26 cellular contexts compared by ENCODE assay signal in the genomic region with DNA sequence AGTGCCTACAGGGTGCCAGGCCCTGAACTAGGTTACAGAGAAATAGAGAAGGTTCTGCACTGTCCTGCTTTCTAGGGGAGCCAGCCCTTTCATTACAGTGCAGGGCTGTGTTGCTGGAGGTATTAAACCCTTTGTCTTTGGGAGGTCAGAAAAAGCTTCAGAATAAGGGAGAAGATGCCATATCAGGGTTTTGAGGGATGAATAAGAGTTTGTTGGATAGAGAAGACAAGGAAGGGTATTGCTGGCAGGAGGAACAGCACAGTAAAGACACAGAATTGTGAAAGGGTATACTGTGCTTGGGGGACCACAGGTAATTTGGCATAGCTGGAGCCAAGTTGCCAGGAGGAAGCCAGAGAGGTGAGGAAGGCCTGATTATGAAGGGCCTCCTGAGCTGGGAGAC. TPM values are rescaled to one million over a fixed set of nuclear protein-coding genes. Genes with fewer than 3 reads are reported as not detected.
DNase-seq lines count a peak whose midpoint lies in the region; ATAC-seq, FAIRE-seq and TF ChIP-seq lines count a peak whose summit lies in the region.
"Had no signal": no experiment of that assay in that cellular context is flagged by ENCODE, and none has a peak within 500 bp of the region (broad histone marks: within the 10 kb centered on the region; RNA-seq: fewer than 3 reads in every experiment).

No MANE protein-coding gene starts in this region.

- no peaks in the 10 kb centered on the region for H4K20me1 ChIP-seq in SK-N-SH (ENCODE audit: insufficient read depth)
- H4K20me1 ChIP-seq: BLaER1 treated with 17β-estradiol and CSF1 and Interleukin-3, amounts not matched to agents 10 nM and 100 nM had no signal

- peaks cover 6% of the 10 kb centered on the region for H3F3A ChIP-seq in SK-N-SH (replicated peaks; ENCODE audit: insufficient read depth)

- FAIRE-seq in bronchial epithelial cell (lab: Jason Lieb, UNC), result peak; percentile 28
- FAIRE-seq: A549, GM12878, GM12892, GM18507 had no signal

- no peak for ATAC-seq in SK-N-SH treated with all-trans-retinoic acid at 6 μM for 48 hours
- ATAC-seq: A549; CD8-positive, alpha-beta T cell; GM12878 had no signal

- no peaks in the 10 kb centered on the region for H3K9me2 ChIP-seq in SK-N-SH

- no peak for TF ChIP-seq EP300 in SK-N-SH (IDR thresholded peaks at IDR 0.05; ENCODE audit: borderline replicate concordance in 1 of 2, low read depth in 1 of 2, low read length in 1 of 2)

- CTCF ChIA-PET in SK-N-SH (lab: Yijun Ruan, JAX), result interaction anchor here (0.9 to 1.8 kb wide), 4 partner anchors 22 to 363 kb away, joined by 3 to 9 read pairs (median 4); no protein-coding TSS in a partner anchor

- POLR2A ChIA-PET in SK-N-SH (lab: Yijun Ruan, JAX), result no interaction called here

- no peak for TF ChIP-seq RAD21 in SK-N-SH (IDR thresholded peaks at IDR 0.05; ENCODE audit: low read length)

- H3K4me2 ChIP-seq in SK-N-SH, result no peak overlapping the region
- H3K4me2 ChIP-seq: A549; BLaER1 treated with 17β-estradiol and CSF1 and Interleukin-3, amounts not matched to agents 10 nM and 100 nM had no signal

- no peaks in the 10 kb centered on the region for H3K9me3 ChIP-seq in SK-N-SH
- H3K9me3 ChIP-seq: A549; BLaER1 treated with 17β-estradiol and CSF1 and Interleukin-3, amounts not matched to agents 10 nM and 100 nM had no signal

- H3K9ac ChIP-seq in SK-N-SH, result no peak overlapping the region
- H3K9ac ChIP-seq: BLaER1 treated with 17β-estradiol and CSF1 and Interleukin-3, amounts not matched to agents 10 nM and 100 nM had no signal

- no peaks in the 10 kb centered on the region; a peak in 1 of 4 replicates for H3K4me1 ChIP-seq in SK-N-SH (ENCODE audit: control insufficient read depth in 1 of 2, insufficient read depth in 2 of 2, low read depth in 1 of 2, low read length in 1 of 2)

- H3K27me3 ChIP-seq in SK-N-SH (ENCODE audit: insufficient read depth), result no peaks in the 10 kb centered on the region
- H3K27me3 ChIP-seq in bronchial epithelial cell (ENCODE audit: control insufficient read depth, insufficient read depth, low read length), result peaks cover 2% of the 10 kb centered on the region
- H3K27me3 ChIP-seq: BLaER1 treated with 17β-estradiol and CSF1 and Interleukin-3, amounts not matched to agents 10 nM and 100 nM had no signal

- TF ChIP-seq CTCF in SK-N-SH (IDR thresholded peaks at IDR 0.05) (no peak), bronchial epithelial cell (IDR thresholded peaks at IDR 0.05; ENCODE audit: insufficient read depth, low read length, severe bottlenecking) (no peak)

- H3K4me3 ChIP-seq in SK-N-SH (ENCODE audit: low read depth in 2 of 2, low read length in 1 of 2) (no peak overlapping the region), bronchial epithelial cell (ENCODE audit: low read depth, low read length) (no peak overlapping the region)
- H3K4me3 ChIP-seq: A549; BLaER1 treated with 17β-estradiol and CSF1 and Interleukin-3, amounts not matched to agents 10 nM and 100 nM; GM12878 had no signal

- H2AFZ ChIP-seq in SK-N-SH (ENCODE audit: low read depth), result no peak overlapping the region

- no peaks in the 10 kb centered on the region for H3K36me3 ChIP-seq in SK-N-SH (replicated peaks in 1 of 2; ENCODE audit: control insufficient read depth in 1 of 2, insufficient read depth in 2 of 2, low read length in 1 of 2)
- no peaks in the 10 kb centered on the region for H3K36me3 ChIP-seq in bronchial epithelial cell (ENCODE audit: control insufficient read depth, insufficient read depth, low read length)
- H3K36me3 ChIP-seq: BLaER1 treated with 17β-estradiol and CSF1 and Interleukin-3, amounts not matched to agents 10 nM and 100 nM had no signal

- DNase-seq in SK-N-SH (no peak), bronchial epithelial cell (ENCODE audit: low read depth) (no peak), NCI-H526 (lab: John Stamatoyannopoulos, UW) (no peak), SIG-M5 treated with dmso at 0.1 percent for 504 hours (lab: John Stamatoyannopoulos, UW; ENCODE audit: unreplicated experiment) (no peak)
- DNase-seq: AML-193; CD4-positive, alpha-beta T cell; CD8-positive, alpha-beta T cell; COR-L47; DMS 273 treated with DMSO at 0.1 percent for 48 hours; DMS153; DMS53; DMS79; DND-41; EL; GDM1 had no signal

- H3K27ac ChIP-seq in SK-N-SH (ENCODE audit: low read depth in 2 of 2, low read length in 1 of 2), result no peak overlapping the region
- H3K27ac ChIP-seq: 22Rv1; A549; BLaER1 treated with 17β-estradiol and CSF1 and Interleukin-3, amounts not matched to agents 10 nM and 100 nM; C4-2B had no signal

- H3K79me2 ChIP-seq in SK-N-SH (ENCODE audit: insufficient read depth), result no peaks in the 10 kb centered on the region

TF ChIP-seq in SK-N-SH treated with all-trans-retinoic acid at 6 μM for 48 hours, 23 proteins besides CTCF, POLR2A, EP300 and RAD21:
- TF ChIP-seq ZFP30 (CRISPR knock-in tag; IDR thresholded peaks at IDR 0.05), result no peak
- peak; percentile 84 for TF ChIP-seq ZFP3 (CRISPR knock-in tag; IDR thresholded peaks at IDR 0.05)
- TF ChIP-seq BACH2 (CRISPR knock-in tag; IDR thresholded peaks at IDR 0.05; ENCODE audit: borderline replicate concordance), result no peak
TF ChIP-seq in SK-N-SH treated with all-trans-retinoic acid at 6 μM for 48 hours: peak in this region for 1.

TF ChIP-seq in SK-N-SH, 30 proteins besides CTCF, POLR2A, EP300 and RAD21:
- TF ChIP-seq RCOR1 (IDR thresholded peaks at IDR 0.05; ENCODE audit: low read length) (no peak), USF1 (IDR thresholded peaks at IDR 0.05; ENCODE audit: borderline replicate concordance, low read depth) (no peak), MEF2A (IDR thresholded peaks at IDR 0.05; ENCODE audit: borderline replicate concordance, low read depth) (no peak), GATA2 (CRISPR knock-in tag; IDR thresholded peaks at IDR 0.05) (no peak), CHD2 (IDR thresholded peaks at IDR 0.05; ENCODE audit: low read length, partially characterized antibody) (no peak), NFIC (IDR thresholded peaks at IDR 0.05; ENCODE audit: borderline replicate concordance) (no peak), EZH2phosphoT487 (IDR thresholded peaks at IDR 0.05; ENCODE audit: borderline replicate concordance, low read depth) (no peak), FOXJ3 (CRISPR knock-in tag; IDR thresholded peaks at IDR 0.05) (no peak), NRF1 (IDR thresholded peaks at IDR 0.05; ENCODE audit: low read depth, low read length) (no peak), RXRA (IDR thresholded peaks at IDR 0.05; ENCODE audit: borderline replicate concordance, low read depth) (no peak), FOXM1 (IDR thresholded peaks at IDR 0.05; ENCODE audit: low read depth) (no peak), IRF3 (IDR thresholded peaks at IDR 0.05; ENCODE audit: low read depth, low read length) (no peak), YY1 (IDR thresholded peaks at IDR 0.05; ENCODE audit: low read depth) (no peak), MXI1 (IDR thresholded peaks at IDR 0.05; ENCODE audit: low read depth, low read length) (no peak)
- TF ChIP-seq, protein P1, sequence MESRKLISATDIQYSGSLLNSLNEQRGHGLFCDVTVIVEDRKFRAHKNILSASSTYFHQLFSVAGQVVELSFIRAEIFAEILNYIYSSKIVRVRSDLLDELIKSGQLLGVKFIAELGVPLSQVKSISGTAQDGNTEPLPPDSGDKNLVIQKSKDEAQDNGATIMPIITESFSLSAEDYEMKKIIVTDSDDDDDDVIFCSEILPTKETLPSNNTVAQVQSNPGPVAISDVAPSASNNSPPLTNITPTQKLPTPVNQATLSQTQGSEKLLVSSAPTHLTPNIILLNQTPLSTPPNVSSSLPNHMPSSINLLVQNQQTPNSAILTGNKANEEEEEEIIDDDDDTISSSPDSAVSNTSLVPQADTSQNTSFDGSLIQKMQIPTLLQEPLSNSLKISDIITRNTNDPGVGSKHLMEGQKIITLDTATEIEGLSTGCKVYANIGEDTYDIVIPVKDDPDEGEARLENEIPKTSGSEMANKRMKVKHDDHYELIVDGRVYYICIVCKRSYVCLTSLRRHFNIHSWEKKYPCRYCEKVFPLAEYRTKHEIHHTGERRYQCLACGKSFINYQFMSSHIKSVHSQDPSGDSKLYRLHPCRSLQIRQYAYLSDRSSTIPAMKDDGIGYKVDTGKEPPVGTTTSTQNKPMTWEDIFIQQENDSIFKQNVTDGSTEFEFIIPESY (IDR thresholded peaks at IDR 0.05; ENCODE audit: borderline replicate concordance, low read depth), result no peak

RNA-seq across cellular contexts. Expression of gene NOX5, which starts 23.0 kb away (rescaled TPM):
- polyA plus RNA-seq in SK-N-SH (2012; rRNA removed), result 0.02 and 0.05 TPM in 2 replicates
- 0.03 and 0.05 TPM in 2 replicates for polyA plus RNA-seq in SK-N-SH (2012; cell fraction: cytosol; rRNA removed)
- polyA plus RNA-seq in SK-N-SH (2012; cell fraction: nucleus; rRNA removed), result 0.06 and 0.12 TPM in 2 replicates
- under 0.01 TPM in 1 of 2 replicates, not detected in the other for total RNA-seq in bronchial epithelial cell
- total RNA-seq: A172; CD4-positive, alpha-beta T cell; CD8-positive, alpha-beta T cell; Daoy; G401; GM12878 had no signal
- polyA plus RNA-seq: GM12878 had no signal
